10 cellular contexts compared by ENCODE assay signal in genomic region chr1:222817529-222817928, GRCh38. TPM values are rescaled to one million over a fixed set of nuclear protein-coding genes. Genes with fewer than 3 reads are reported as not detected.
DNase-seq lines count a peak whose midpoint lies in the region; ATAC-seq and TF ChIP-seq lines count a peak whose summit lies in the region.
"Had no signal": no experiment of that assay in that cellular context is flagged by ENCODE, and none has a peak within 500 bp of the region (broad histone marks: within the 10 kb centered on the region; RNA-seq: fewer than 3 reads in every experiment).

No MANE protein-coding gene starts in this region.

- POLR2A ChIA-PET in CD8-positive, alpha-beta T cell (lab: Charles Lee) = no interaction called here

- CTCF ChIA-PET in CD8-positive, alpha-beta T cell (lab: Charles Lee) = interaction anchor here (1.1 kb wide), 1 partner anchor 272 kb away, joined by 3 read pairs; no protein-coding TSS in a partner anchor

- no peak overlapping the region for H3K4me3 Mint-ChIP-seq in CD8-positive, alpha-beta T cell

- intact Hi-C loops in heart left ventricle (cut with DNase I) (loop anchor here in 4 of 10 donors (10.0 kb wide), 3 partner anchors 107 to 257 kb away; no protein-coding TSS in a partner anchor), left ventricle myocardium inferior (cut with micrococcal nuclease) (no loop called here), aorta (cut with DNase I) (loop anchor here in 1 of 2 donors (5.0 kb wide), 1 partner anchor 95 kb away; no protein-coding TSS in a partner anchor)
- intact Hi-C loops in CD8-positive, alpha-beta T cell (cut with DNase I, micrococcal nuclease) = loop anchor here (5.0 to 10.0 kb wide), 3 partner anchors 105 to 203 kb away; partner anchors contain the start of genes AIDA (in 2 of the 2), BROX (in 2 of the 2) and MIA3 (in 2 of the 2)

- DNase-seq in heart left ventricle = peak in 1 of 5 donors; percentile 32
- DNase-seq in left ventricle myocardium inferior = no peak
- DNase-seq in astrocyte of the cerebellum (ENCODE audit: low read depth) = peak; percentile 60
- DNase-seq in medulla oblongata (ENCODE audit: extremely low spot score) = peak; percentile 42
- no peak for DNase-seq in aorta
- no peak for DNase-seq in CD8-positive, alpha-beta T cell
- DNase-seq in activated effector memory CD4-positive, alpha-beta T cell treated with anti-CD3 and anti-CD28 coated beads, Interleukin-2, amount 50 U/mL, for 16 hours = no peak
- no peak for DNase-seq in activated naive CD4-positive, alpha-beta T cell treated with anti-CD3 and anti-CD28 coated beads, Interleukin-2, amount 50 U/mL, for 16 hours
- DNase-seq: CD4-positive, CD25-positive, alpha-beta regulatory T cell; KG1 had no signal

- peaks cover 35% of the 10 kb centered on the region for H3K4me1 Mint-ChIP-seq in CD8-positive, alpha-beta T cell (ENCODE audit: low read depth)

- H3K27me3 Mint-ChIP-seq in CD8-positive, alpha-beta T cell (ENCODE audit: low read depth) = no peaks in the 10 kb centered on the region
- H3K27me3 Mint-ChIP-seq: CD4-positive, CD25-positive, alpha-beta regulatory T cell had no signal

- peaks cover 0 to 37% (median 14%) of the 10 kb centered on the region in 12 donors for H3K4me1 ChIP-seq in heart left ventricle
- peaks cover 25% of the 10 kb centered on the region for H3K4me1 ChIP-seq in left ventricle myocardium inferior
- peaks cover 2 to 12% of the 10 kb centered on the region in 2 donors for H3K4me1 ChIP-seq in aorta (ENCODE audit: control insufficient read depth in 1 of 2, insufficient read depth in 2 of 2, low read length in 2 of 2)
- H3K4me1 ChIP-seq in CD8-positive, alpha-beta T cell (ENCODE audit: insufficient read depth, low read length) = peaks cover 13% of the 10 kb centered on the region

- H3K27ac ChIP-seq in heart left ventricle (peak overlapping the region in 3 of 12 donors; percentile 3 to 95 (median 21)), left ventricle myocardium inferior (replicated peaks) (no peak overlapping the region), aorta (ENCODE audit: low read depth in 1 of 2, low read length in 2 of 2) (peak overlapping the region in 1 of 2 donors; percentile 8)
- no peak overlapping the region for H3K27ac ChIP-seq in CD8-positive, alpha-beta T cell (ENCODE audit: low read depth, low read length)

- no peak for TF ChIP-seq POLR2A in heart left ventricle (IDR thresholded peaks at IDR 0.05)

- peaks cover 7% of the 10 kb centered on the region for H3K36me3 Mint-ChIP-seq in CD8-positive, alpha-beta T cell

- TF ChIP-seq CTCF in heart left ventricle (IDR thresholded peaks at IDR 0.05) (no peak), left ventricle myocardium inferior (IDR thresholded peaks at IDR 0.05; ENCODE audit: borderline replicate concordance) (no peak), astrocyte of the cerebellum (IDR thresholded peaks at IDR 0.05; ENCODE audit: low read depth, low read length, missing control alignments) (no peak)
- no peak for TF ChIP-seq CTCF in CD8-positive, alpha-beta T cell (IDR thresholded peaks at IDR 0.05)

- no peaks in the 10 kb centered on the region for H3K9me3 Mint-ChIP-seq in CD8-positive, alpha-beta T cell
- H3K9me3 Mint-ChIP-seq: CD4-positive, CD25-positive, alpha-beta regulatory T cell had no signal

- ATAC-seq in heart left ventricle = peak in 3 of 4 donors; percentile 35 to 71 (median 66)
- ATAC-seq in aorta (ENCODE audit: low FRiP score) = peak; percentile 39
- no peak for ATAC-seq in CD8-positive, alpha-beta T cell

- no peak overlapping the region for H3K4me3 ChIP-seq in heart left ventricle
- H3K4me3 ChIP-seq in left ventricle myocardium inferior = no peak overlapping the region
- H3K4me3 ChIP-seq in astrocyte of the cerebellum (ENCODE audit: low read depth, low read length) = no peak overlapping the region
- H3K4me3 ChIP-seq in aorta (ENCODE audit: low read length in 2 of 2) = no peak overlapping the region
- H3K4me3 ChIP-seq in CD8-positive, alpha-beta T cell (ENCODE audit: low read depth, low read length) = no peak overlapping the region

- H3K27me3 ChIP-seq in heart left ventricle (no peaks in the 10 kb centered on the region), left ventricle myocardium inferior (ENCODE audit: low read depth) (no peaks in the 10 kb centered on the region), aorta (ENCODE audit: control insufficient read depth in 1 of 2, insufficient read depth in 2 of 2, low read length in 1 of 2) (no peaks in the 10 kb centered on the region)
- H3K27me3 ChIP-seq in CD8-positive, alpha-beta T cell (ENCODE audit: insufficient read depth, low read length) = no peaks in the 10 kb centered on the region

- H3K27ac Mint-ChIP-seq in CD8-positive, alpha-beta T cell = no peak overlapping the region

- H3K9me3 ChIP-seq in heart left ventricle (no peaks in the 10 kb centered on the region), left ventricle myocardium inferior (replicated peaks) (no peaks in the 10 kb centered on the region), aorta (ENCODE audit: control insufficient read depth, low read length) (no peaks in the 10 kb centered on the region)
- H3K9me3 ChIP-seq in CD8-positive, alpha-beta T cell (ENCODE audit: low read length) = no peaks in the 10 kb centered on the region

- in situ Hi-C loops in astrocyte of the cerebellum (cut with HindIII; ENCODE audit: low sequenced_read_pairs) = no loop called here

- H3K36me3 ChIP-seq in heart left ventricle (no peaks in the 10 kb centered on the region), left ventricle myocardium inferior (no peaks in the 10 kb centered on the region), aorta (ENCODE audit: control insufficient read depth in 1 of 2, insufficient read depth in 2 of 2, low read length in 1 of 2) (no peaks in the 10 kb centered on the region)
- H3K36me3 ChIP-seq in CD8-positive, alpha-beta T cell (ENCODE audit: insufficient read depth, low read length) = no peaks in the 10 kb centered on the region

- 75 to 82% (median 78%) methylated on average over 1 of the region's 1 CpG for WGBS in heart left ventricle, 4 donors
- 8 to 11% methylated on average over 1 of the region's 1 CpG for WGBS in aorta, 2 donors

RNA-seq across cellular contexts. Expression of gene DISP1, which starts 2.7 kb away (rescaled TPM):
- total RNA-seq in heart left ventricle = 10 to 100 TPM in 1 of 9 donors, 1 to 10 TPM in 8; 3.5 to 16.3 (median 5.9) TPM
- polyA plus RNA-seq in heart left ventricle = 1 to 10 TPM; 2.3 to 4.3 TPM
- 3.4 TPM for total RNA-seq in left ventricle myocardium inferior
- 10 to 100 TPM in 1 of 2 donors, 1 to 10 TPM in 1; 8.4 to 11.4 TPM for total RNA-seq in aorta
- 1 to 10 TPM in 1 of 2 donors, under 1 TPM in 1; 0.50 to 3.0 TPM for polyA plus RNA-seq in aorta
- total RNA-seq in CD8-positive, alpha-beta T cell = 1 to 10 TPM in 1 of 2 experiments, under 1 TPM in 1; 0.73 to 1.0 TPM

Comparison
In these comparisons a context has a peak if more than half of its experiments do, and no peak if none do; other contexts are left out.
1. DNase-seq: peak in astrocyte of the cerebellum (single experiment) and medulla oblongata (single experiment); none in left ventricle myocardium inferior (single experiment), aorta (0 of 2), CD8-positive, alpha-beta T cell (0 of 7), activated effector memory CD4-positive, alpha-beta T cell treated with anti-CD3 and anti-CD28 coated beads, Interleukin-2, amount 50 U/mL, for 16 hours (single experiment) and activated naive CD4-positive, alpha-beta T cell treated with anti-CD3 and anti-CD28 coated beads, Interleukin-2, amount 50 U/mL, for 16 hours (single experiment).